ENCODE assay signal across 10 cellular contexts in the genomic region with DNA sequence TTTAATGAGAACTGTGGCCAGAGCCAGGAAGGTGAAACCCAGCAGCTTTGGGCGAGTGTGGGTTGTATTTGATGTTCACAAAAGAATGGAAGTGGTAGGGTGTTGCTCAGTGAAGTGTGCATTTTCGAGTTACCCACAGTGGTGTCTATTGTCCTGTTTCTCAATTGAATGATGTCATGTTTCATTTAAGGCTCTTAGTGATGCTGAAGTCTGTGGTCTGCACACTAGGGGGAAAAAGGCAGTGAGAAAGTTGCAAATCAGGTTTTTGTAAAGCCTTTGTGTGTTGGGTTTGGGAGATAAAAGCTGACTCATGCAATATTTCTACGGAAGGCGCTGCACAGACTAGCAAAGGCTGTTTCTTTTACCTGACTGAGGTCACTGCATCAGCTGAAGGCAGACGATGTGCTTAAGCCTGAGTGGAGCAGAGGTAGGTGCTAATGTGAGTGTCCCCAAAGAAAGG.
DNase-seq lines count a peak whose midpoint lies in the region; ATAC-seq and TF ChIP-seq lines count a peak whose summit lies in the region.
"Had no signal": no experiment of that assay in that cellular context is flagged by ENCODE, and none has a peak within 500 bp of the region (broad histone marks: within the 10 kb centered on the region; RNA-seq: fewer than 3 reads in every experiment).

No MANE protein-coding gene starts in this region.

- no peak for TF ChIP-seq CTCF in GM12865 (IDR thresholded peaks at IDR 0.05; ENCODE audit: insufficient read depth, low read depth, low read length, missing control alignments)

- ATAC-seq in GM21360 (IDR thresholded peaks at IDR 0.05; ENCODE audit: unreplicated experiment), result peak; percentile 98
- peak; percentile 97 for ATAC-seq in HG03460 (IDR thresholded peaks at IDR 0.05; ENCODE audit: unreplicated experiment)

- DNase-seq in GM12865 (ENCODE audit: low read depth) (peak; percentile 87), SK-MEL-5 (ENCODE audit: low read depth, low spot score) (peak; percentile 45), islet precursor cell (peak; percentile 91), AML-193 (lab: John Stamatoyannopoulos, UW) (no peak), SW 1271 (lab: John Stamatoyannopoulos, UW) (no peak), DMS 273 treated with DMSO at 0.1 percent for 48 hours (lab: John Stamatoyannopoulos, UW) (no peak)
- DNase-seq: left cardiac atrium had no signal

- in situ Hi-C loops in SK-MEL-5 (cut with HindIII; ENCODE audit: low pct_unique_long_range_greater_than_20kb, low sequenced_read_pairs), result no loop called here

- H3K4me3 ChIP-seq in GM12865 (ENCODE audit: low read depth, low read length), result no peak overlapping the region
- H3K4me3 ChIP-seq: Peyer's patch had no signal

Comparison
In these comparisons a context has a peak if more than half of its experiments do, and no peak if none do; other contexts are left out.
1. DNase-seq: peak in GM12865 (single experiment), SK-MEL-5 (single experiment) and islet precursor cell (single experiment); none in AML-193 (0 of 2), SW 1271 (0 of 2) and DMS 273 treated with DMSO at 0.1 percent for 48 hours (single experiment).